8 cellular contexts compared by ENCODE assay signal in the genomic region with DNA sequence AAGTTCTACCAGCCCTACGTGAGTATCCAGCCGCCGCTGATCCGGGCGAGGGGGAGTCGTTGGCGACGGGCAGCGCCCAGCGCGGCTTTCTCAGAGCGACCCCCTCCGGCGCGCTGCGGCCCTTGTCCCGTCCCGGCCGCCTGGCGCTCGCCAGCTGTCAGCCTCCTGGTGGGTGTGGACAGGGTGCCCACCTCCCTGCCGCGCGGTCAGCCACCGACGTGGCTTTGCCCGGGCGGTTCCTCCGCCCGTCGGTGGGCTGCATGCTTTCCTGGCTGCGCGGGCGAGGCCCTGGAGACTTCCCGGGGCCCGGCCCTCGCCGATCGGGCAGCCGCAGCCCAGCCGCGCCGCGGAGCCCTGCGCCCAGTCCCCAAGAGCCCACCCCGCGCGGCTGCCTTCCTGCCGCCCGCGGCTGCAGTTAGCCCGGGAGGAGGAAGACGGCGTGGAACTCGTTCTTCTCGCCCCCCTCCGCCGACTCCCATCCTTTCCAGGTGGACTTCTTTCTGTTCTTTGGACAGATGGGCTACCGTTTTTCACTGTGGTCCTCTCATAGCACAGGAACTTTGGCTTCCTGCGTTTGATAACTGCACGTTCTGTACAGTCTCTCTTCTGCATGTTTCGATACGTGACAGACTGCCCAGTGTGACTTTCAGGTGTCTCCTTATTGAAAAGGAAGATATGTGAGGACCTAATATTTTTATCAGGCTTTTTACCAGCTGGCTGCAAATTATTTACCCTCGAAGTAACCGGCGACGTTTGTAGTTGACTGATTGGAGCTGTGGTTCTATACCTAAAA. TPM values are rescaled to one million over a fixed set of nuclear protein-coding genes. Genes with fewer than 3 reads are reported as not detected.
DNase-seq lines count a peak whose midpoint lies in the region; ATAC-seq and TF ChIP-seq lines count a peak whose summit lies in the region.

No MANE protein-coding gene starts in this region.

- H3K4me3 ChIP-seq in cardiac fibroblast (replicated peaks in 1 of 2; ENCODE audit: low read depth in 2 of 2, low read length in 2 of 2) = peak overlapping the region; percentile 80 to 92
- peak overlapping the region; percentile 85 for H3K4me3 ChIP-seq in kidney epithelial cell (ENCODE audit: low read depth, low read length)

- H3K4me3 Mint-ChIP-seq in stimulated activated effector memory CD8-positive, alpha-beta T cell treated with anti-CD3 and anti-CD28 coated beads, Interleukin-12 subunit alpha, Interleukin-12 subunit beta, amount 100 ng/mL, for 72 hours = peak overlapping the region; percentile 96

- POLR2A ChIA-PET in RWPE1 (lab: Yijun Ruan, JAX; ENCODE audit: low non-redundant PET) = no interaction called here

- no peaks in the 10 kb centered on the region for H3K27me3 ChIP-seq in kidney epithelial cell (ENCODE audit: control insufficient read depth, insufficient read depth, low read length)

- ATAC-seq in GM21515 (IDR thresholded peaks at IDR 0.05; ENCODE audit: unreplicated experiment) = peak; percentile 37
- ATAC-seq in stimulated activated effector memory CD8-positive, alpha-beta T cell treated with anti-CD3 and anti-CD28 coated beads, Interleukin-12 subunit alpha, Interleukin-12 subunit beta, amount 100 ng/mL, for 72 hours = peak; percentile 44

- no peaks in the 10 kb centered on the region for H3K36me3 ChIP-seq in kidney epithelial cell (ENCODE audit: control insufficient read depth, insufficient read depth, low read length)

- H3K27ac Mint-ChIP-seq in stimulated activated effector memory CD8-positive, alpha-beta T cell treated with anti-CD3 and anti-CD28 coated beads, Interleukin-12 subunit alpha, Interleukin-12 subunit beta, amount 100 ng/mL, for 72 hours = peak overlapping the region; percentile 98

- peak overlapping the region; percentile 95 for H3K27ac ChIP-seq in RWPE1

- peaks cover 37% of the 10 kb centered on the region for H3K36me3 Mint-ChIP-seq in stimulated activated effector memory CD8-positive, alpha-beta T cell treated with anti-CD3 and anti-CD28 coated beads, Interleukin-12 subunit alpha, Interleukin-12 subunit beta, amount 100 ng/mL, for 72 hours

- peak; percentile 59 for TF ChIP-seq CTCF in RWPE1 (conservative IDR thresholded peaks at IDR 0.05; ENCODE audit: low read depth)
- TF ChIP-seq CTCF in cardiac fibroblast (IDR thresholded peaks at IDR 0.05; ENCODE audit: low read depth, low read length) = no peak
- TF ChIP-seq CTCF in kidney epithelial cell (IDR thresholded peaks at IDR 0.05; ENCODE audit: insufficient read depth, low read length, poor library complexity, severe bottlenecking) = peak; percentile 9

- no peaks in the 10 kb centered on the region for H3K9me3 Mint-ChIP-seq in stimulated activated effector memory CD8-positive, alpha-beta T cell treated with anti-CD3 and anti-CD28 coated beads, Interleukin-12 subunit alpha, Interleukin-12 subunit beta, amount 100 ng/mL, for 72 hours

- DNase-seq in NCI-H1417 (lab: John Stamatoyannopoulos, UW) = peak; percentile 40 to 91 (median 88)
- DNase-seq in NCI-H1417 treated with DMSO at 0.1 percent for 48 hours (lab: John Stamatoyannopoulos, UW) = no peak
- peak; percentile 22 for DNase-seq in HPDE6-E6E7 (ENCODE audit: extremely low spot score)
- DNase-seq in RWPE1 (ENCODE audit: low spot score) = peak; percentile 41
- DNase-seq in cardiac fibroblast (ENCODE audit: low read depth in 2 of 2) = no peak
- no peak for DNase-seq in kidney epithelial cell (ENCODE audit: low read depth)
- DNase-seq in stimulated activated effector memory CD8-positive, alpha-beta T cell treated with anti-CD3 and anti-CD28 coated beads, Interleukin-12 subunit alpha, Interleukin-12 subunit beta, amount 100 ng/mL, for 72 hours (ENCODE audit: low spot score in 2 of 2) = no peak

- peaks cover 45% of the 10 kb centered on the region for H3K4me1 Mint-ChIP-seq in stimulated activated effector memory CD8-positive, alpha-beta T cell treated with anti-CD3 and anti-CD28 coated beads, Interleukin-12 subunit alpha, Interleukin-12 subunit beta, amount 100 ng/mL, for 72 hours

- CTCF ChIA-PET in RWPE1 (lab: Yijun Ruan, JAX) = interaction anchor here (0.8 kb wide), 1 partner anchor 556 kb away, joined by 4 read pairs; no protein-coding TSS in a partner anchor

RNA-seq across cellular contexts. Expression of gene AP3S1, which starts 0.6 kb away (rescaled TPM):
- total RNA-seq in kidney epithelial cell = 116 and 208 TPM in 2 replicates

RNA-seq across cellular contexts. Expression of gene ATG12, which starts 0.9 kb away (rescaled TPM):
- 23.9 and 35.1 TPM in 2 replicates for total RNA-seq in kidney epithelial cell

RNA-seq across cellular contexts. Expression of gene CDO1, which starts 25.8 kb away (rescaled TPM):
- 9.7 and 11.7 TPM in 2 replicates for total RNA-seq in kidney epithelial cell

Comparison
In these comparisons a context has a peak if more than half of its experiments do, and no peak if none do; other contexts are left out.
1. DNase-seq: peak in NCI-H1417 (3 of 3), HPDE6-E6E7 (single experiment) and RWPE1 (single experiment); none in NCI-H1417 treated with DMSO at 0.1 percent for 48 hours (single experiment), cardiac fibroblast (0 of 2), kidney epithelial cell (single experiment) and stimulated activated effector memory CD8-positive, alpha-beta T cell treated with anti-CD3 and anti-CD28 coated beads, Interleukin-12 subunit alpha, Interleukin-12 subunit beta, amount 100 ng/mL, for 72 hours (0 of 2).